1 cellular context compared by ENCODE assay signal in genomic region chr1:246141306-246141705, GRCh38.
TF ChIP-seq lines count a peak whose summit lies in the region.

No MANE protein-coding gene starts in this region.

TF ChIP-seq in A549, 52 proteins besides CTCF, POLR2A, EP300 and RAD21 (continued from another document):
- no peak for TF ChIP-seq MYC (IDR thresholded peaks at IDR 0.05; ENCODE audit: borderline replicate concordance, low read length)
TF ChIP-seq in A549: peak in this region for 0.
